In genomic region chr10:97612386-97612785, GRCh38 we compare ENCODE assay signal across 1 cellular context.
TF ChIP-seq lines count a peak whose summit lies in the region.

No MANE protein-coding gene starts in this region.

TF ChIP-seq in K562, 482 proteins besides CTCF, POLR2A, EP300 and RAD21:
- TF ChIP-seq NEUROD1 (IDR thresholded peaks at IDR 0.05; ENCODE audit: borderline replicate concordance, low read depth, low read length, partially characterized antibody) = no peak
- TF ChIP-seq DEAF1 (CRISPR knock-in tag; IDR thresholded peaks at IDR 0.05) = peak; percentile 14; the same call in 1 of the 2 replicates
- peak; percentile 46; the same call in 1 of the 2 replicates for TF ChIP-seq SMC3 (conservative IDR thresholded peaks at IDR 0.05; ENCODE audit: insufficient read depth, low read depth, low read length)
- TF ChIP-seq ZBTB43 (CRISPR knock-in tag; IDR thresholded peaks at IDR 0.05) = no peak
- TF ChIP-seq ZNF133 (CRISPR knock-in tag; IDR thresholded peaks at IDR 0.05) = no peak
